Comparison of ENCODE assay signal across 8 cellular contexts in genomic region chr15:83248151-83248851, GRCh38. TPM values are rescaled to one million over a fixed set of nuclear protein-coding genes. Genes with fewer than 3 reads are reported as not detected.
A peak's percentile ranks its signal among the peaks of the same experiment; 100 is the strongest.
DNase-seq lines count a peak whose midpoint lies in the region; ATAC-seq and TF ChIP-seq lines count a peak whose summit lies in the region.

No MANE protein-coding gene starts in this region.

- peaks cover 0 to 2% (median 0%) of the 10 kb centered on the region in 7 donors for H3K9me3 Mint-ChIP-seq in CD14-positive monocyte
- H3K9me3 Mint-ChIP-seq in activated CD4-positive, alpha-beta T cell treated with anti-CD3 and anti-CD28 coated beads, Interleukin-2, amount 10 ng/mL, durations not matched to agents 7 days and 5 days = peaks cover 6% of the 10 kb centered on the region

- H3K27ac ChIP-seq in heart left ventricle = no peak overlapping the region
- no peak overlapping the region for H3K27ac ChIP-seq in psoas muscle

- no peaks in the 10 kb centered on the region for H3K9me3 ChIP-seq in heart left ventricle
- no peaks in the 10 kb centered on the region for H3K9me3 ChIP-seq in psoas muscle

- CTCF ChIA-PET in activated CD4-positive, alpha-beta T cell treated with anti-CD3 and anti-CD28 coated beads, Interleukin-2, amount 10 ng/mL, durations not matched to agents 7 days and 5 days (lab: Charles Lee) = interaction anchor here (0.5 to 1.2 kb wide), 6 partner anchors 19 to 343 kb away, joined by 3 to 4 read pairs (median 4); no protein-coding TSS in a partner anchor

- H3K4me1 ChIP-seq in heart left ventricle (peaks cover 0 to 3% (median 0%) of the 10 kb centered on the region in 12 donors), psoas muscle (no peaks in the 10 kb centered on the region)

- H3K4me1 Mint-ChIP-seq in CD14-positive monocyte = no peaks in the 10 kb centered on the region
- H3K4me1 Mint-ChIP-seq in activated CD4-positive, alpha-beta T cell treated with anti-CD3 and anti-CD28 coated beads, Interleukin-2, amount 10 ng/mL, durations not matched to agents 7 days and 5 days = no peaks in the 10 kb centered on the region

- no peak for TF ChIP-seq POLR2A in heart left ventricle (IDR thresholded peaks at IDR 0.05)

- H3K27ac Mint-ChIP-seq in CD14-positive monocyte = peak overlapping the region in 1 of 7 donors; percentile 29
- H3K27ac Mint-ChIP-seq in activated CD4-positive, alpha-beta T cell treated with anti-CD3 and anti-CD28 coated beads, Interleukin-2, amount 10 ng/mL, durations not matched to agents 7 days and 5 days = no peak overlapping the region

- H3K27me3 Mint-ChIP-seq in CD14-positive monocyte (ENCODE audit: low read depth in 3 of 3) = peaks cover 7 to 42% (median 21%) of the 10 kb centered on the region in 3 donors
- peaks cover 63% of the 10 kb centered on the region for H3K27me3 Mint-ChIP-seq in activated CD4-positive, alpha-beta T cell treated with anti-CD3 and anti-CD28 coated beads, Interleukin-2, amount 10 ng/mL, durations not matched to agents 7 days and 5 days

- H3K4me3 ChIP-seq in heart left ventricle = no peak overlapping the region
- no peak overlapping the region for H3K4me3 ChIP-seq in psoas muscle

- POLR2A ChIA-PET in activated CD4-positive, alpha-beta T cell treated with anti-CD3 and anti-CD28 coated beads, Interleukin-2, amount 10 ng/mL, durations not matched to agents 7 days and 5 days (lab: Charles Lee) = no interaction called here

- H3K36me3 Mint-ChIP-seq in CD14-positive monocyte = no peaks in the 10 kb centered on the region
- no peaks in the 10 kb centered on the region for H3K36me3 Mint-ChIP-seq in activated CD4-positive, alpha-beta T cell treated with anti-CD3 and anti-CD28 coated beads, Interleukin-2, amount 10 ng/mL, durations not matched to agents 7 days and 5 days (ENCODE audit: low read depth)

- H3K27me3 ChIP-seq in heart left ventricle (peaks cover 7 to 38% (median 24%) of the 10 kb centered on the region in 9 donors), psoas muscle (ENCODE audit: insufficient read depth in 3 of 3, low read length in 2 of 3) (peaks cover 0 to 50% (median 0%) of the 10 kb centered on the region in 3 donors)

- DNase-seq in CD14-positive monocyte (ENCODE audit: low spot score) (no peak), NCI-H1694 (lab: John Stamatoyannopoulos, UW) (peak; percentile 79), heart left ventricle (peak in 2 of 5 donors; percentile 11 to 19), psoas muscle (no peak)
- DNase-seq in activated CD4-positive, alpha-beta T cell treated with anti-CD3 and anti-CD28 coated beads, Interleukin-2, amount 10 ng/mL, durations not matched to agents 7 days and 5 days = peak; percentile 56

- intact Hi-C loops in CD14-positive monocyte (cut with micrococcal nuclease) = loop anchor here in 1 of 2 donors (5.0 kb wide), 1 partner anchor 309 kb away; no protein-coding TSS in a partner anchor
- intact Hi-C loops in heart left ventricle (cut with DNase I) = loop anchor here (1.0 to 10.0 kb wide), 12 partner anchors 126 to 786 kb away; no protein-coding TSS in a partner anchor
- intact Hi-C loops in psoas muscle (cut with DNase I) = loop anchor here (2.0 to 5.0 kb wide), 3 partner anchors 134 to 310 kb away; no protein-coding TSS in a partner anchor

- 26 to 38% (median 33%) methylated on average over 10 of the region's 10 CpGs for WGBS in heart left ventricle, 4 donors
- whole genome bisulfite sequencing in psoas muscle, 3 donors = 20 to 28% (median 26%) methylated on average over 10 of the region's 10 CpGs

- ATAC-seq in heart left ventricle (peak in 1 of 4 donors; percentile 54), psoas muscle (peak in 2 of 4 donors; percentile 54 to 56), HG03280 (IDR thresholded peaks at IDR 0.05; ENCODE audit: unreplicated experiment) (no peak)
- no peak for ATAC-seq in activated CD4-positive, CD25-positive, alpha-beta regulatory T cell treated with anti-CD3 and anti-CD28 coated beads, Interleukin-2, amount 50 U/mL, for 24 hours

- H3K4me3 Mint-ChIP-seq in CD14-positive monocyte = no peak overlapping the region
- no peak overlapping the region for H3K4me3 Mint-ChIP-seq in activated CD4-positive, alpha-beta T cell treated with anti-CD3 and anti-CD28 coated beads, Interleukin-2, amount 10 ng/mL, durations not matched to agents 7 days and 5 days

- H3K36me3 ChIP-seq in heart left ventricle = no peaks in the 10 kb centered on the region
- no peaks in the 10 kb centered on the region for H3K36me3 ChIP-seq in psoas muscle (ENCODE audit: insufficient read depth in 1 of 2, low read depth in 1 of 2)

- TF ChIP-seq CTCF in CD14-positive monocyte (IDR thresholded peaks at IDR 0.05) (peak; percentile 99), GM12874 (IDR thresholded peaks at IDR 0.05; ENCODE audit: insufficient read depth, low read depth, low read length) (peak; percentile 62; the same call in 1 of the 2 replicates), heart left ventricle (IDR thresholded peaks at IDR 0.05) (peak; percentile 85 to 96 (median 94)), psoas muscle (IDR thresholded peaks at IDR 0.05) (peak; percentile 93)

RNA-seq across cellular contexts. Expression of gene BNC1, which starts 36.2 kb away (rescaled TPM):
- polyA plus RNA-seq in CD14-positive monocyte = not detected
- not detected for total RNA-seq in activated CD4-positive, alpha-beta T cell treated with anti-CD3 and anti-CD28 coated beads, Interleukin-2, amount 10 ng/mL, durations not matched to agents 7 days and 5 days
- 10 to 100 TPM in 1 of 9 donors, under 1 TPM in 6, not detected in 2; 0.11 to 24.5 (median 0.19) TPM for total RNA-seq in heart left ventricle
- under 1 TPM; 0.08 to 0.11 TPM for polyA plus RNA-seq in heart left ventricle
- total RNA-seq in psoas muscle = under 1 TPM; 0.10 to 0.26 (median 0.15) TPM
- polyA plus RNA-seq in psoas muscle = under 1 TPM; 0.04 to 0.10 (median 0.09) TPM

RNA-seq across cellular contexts. Expression of gene HDGFL3, which starts 40.7 kb away (rescaled TPM):
- polyA plus RNA-seq in CD14-positive monocyte = 1 to 10 TPM in 1 of 2 donors, under 1 TPM in 1; 0.69 to 1.1 TPM
- total RNA-seq in activated CD4-positive, alpha-beta T cell treated with anti-CD3 and anti-CD28 coated beads, Interleukin-2, amount 10 ng/mL, durations not matched to agents 7 days and 5 days = 10 to 100 TPM; 21.9 to 25.0 TPM
- 10 to 100 TPM; 26.4 to 50.7 (median 40.1) TPM for total RNA-seq in heart left ventricle
- polyA plus RNA-seq in heart left ventricle = 10 to 100 TPM in 1 of 2 donors, 1 to 10 TPM in 1; 9.6 to 22.3 TPM
- total RNA-seq in psoas muscle = 10 to 100 TPM in 1 of 4 donors, 1 to 10 TPM in 3; 4.8 to 10.4 (median 7.9) TPM
- 1 to 10 TPM; 2.6 to 4.2 (median 3.0) TPM for polyA plus RNA-seq in psoas muscle

Comparison
In these comparisons a context has a peak if more than half of its experiments do, and no peak if none do; other contexts are left out.
1. DNase-seq: peak in NCI-H1694 (single experiment) and activated CD4-positive, alpha-beta T cell treated with anti-CD3 and anti-CD28 coated beads, Interleukin-2, amount 10 ng/mL, durations not matched to agents 7 days and 5 days (single experiment); none in CD14-positive monocyte (single experiment) and psoas muscle (0 of 2).
2. Peak in every context shown above with its lines, with median percentiles within 50 percentile points of each other: CTCF ChIP-seq.